ENCODE assay signal across 28 cellular contexts in the genomic region with DNA sequence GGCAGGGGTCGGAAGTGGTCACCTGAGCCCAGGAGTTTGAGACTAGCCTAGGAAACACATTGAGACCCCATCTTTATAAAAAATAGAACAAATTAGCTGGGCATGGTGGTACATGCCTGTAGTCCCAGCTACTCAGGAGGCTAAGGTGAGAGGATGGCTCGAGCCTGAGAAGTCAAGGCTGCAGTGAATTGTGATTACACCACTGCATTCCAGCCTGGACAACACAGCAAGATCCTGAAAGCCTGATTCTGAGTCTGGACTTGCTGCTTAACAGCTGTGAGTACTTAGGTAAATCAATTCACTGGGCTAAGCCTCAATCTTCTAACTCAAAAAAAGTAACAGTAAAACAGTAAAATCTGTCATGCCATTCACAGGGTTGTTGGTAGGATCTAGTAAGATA. TPM values are rescaled to one million over a fixed set of nuclear protein-coding genes. Genes with fewer than 3 reads are reported as not detected.
"Had no signal": no experiment of that assay in that cellular context is flagged by ENCODE, and none has a peak within 500 bp of the region (broad histone marks: within the 10 kb centered on the region; RNA-seq: fewer than 3 reads in every experiment).

No MANE protein-coding gene starts in this region.

- H3K4me3 ChIP-seq: PC-9 had no signal

- H3K4me2 ChIP-seq: PC-9 had no signal

- DNase-seq: activated CD4-positive, alpha-beta memory T cell treated with anti-CD3 and anti-CD28 coated beads for 36 hours; activated CD4-positive, alpha-beta T cell treated with anti-CD3 and anti-CD28 coated beads for 4 hours; activated CD4-positive, alpha-beta T cell treated with anti-CD3 and anti-CD28 coated beads, Interleukin-2, amount 50 U/mL, for 1 hour; activated CD8-positive, alpha-beta memory T cell treated with anti-CD3 and anti-CD28 coated beads, Interleukin-2, amount 50 U/mL, for 4 hours; activated gamma-delta T cell treated with Interleukin-2 at 50 U/mL for 16 hours; activated naive CD4-positive, alpha-beta T cell treated with anti-CD3 and anti-CD28 coated beads, Interleukin-2, amount 10 ng/mL, durations not matched to agents 7 days and 5 days; activated naive CD8-positive, alpha-beta T cell treated with anti-CD3 and anti-CD28 coated beads, Interleukin-2, amount 50 U/mL, for 24 hours; activated T-cell treated with anti-CD3 and anti-CD28 coated beads for 4 hours; activated T-cell treated with anti-CD3 and anti-CD28 coated beads, Interleukin-2, amount 50 U/mL, for 4 hours; anterior cingulate cortex; caudate nucleus; NCI-H1092 treated with DMSO at 0.1 percent for 48 hours; NCI-H146; NCI-H2107; NCI-H2171; NCI-H510A; NCI-H526; NCI-H748 treated with DMSO at 0.1 percent for 48 hours; PC-9; SW 1271 had no signal

- FAIRE-seq: bronchial epithelial cell, RCC 7860 had no signal

- H3K27ac ChIP-seq: PC-9, RWPE1 had no signal

- ATAC-seq: activated CD4-positive, CD25-positive, alpha-beta regulatory T cell treated with anti-CD3 and anti-CD28 coated beads, Interleukin-2, amount 50 U/mL, for 24 hours; activated naive CD8-positive, alpha-beta T cell treated with anti-CD3 and anti-CD28 coated beads, Interleukin-2, amount 50 U/mL, for 24 hours; activated T-cell treated with anti-CD3 and anti-CD28 coated beads, Interleukin-2, amount 50 U/mL, for 4 hours; Right ventricle myocardium inferior; WTC11 had no signal

- H2AFZ ChIP-seq: PC-9 had no signal

RNA-seq across cellular contexts. Expression of gene COL8A2, which starts 19.4 kb away (rescaled TPM):
- total RNA-seq: activated CD4-positive, alpha-beta memory T cell treated with anti-CD3 and anti-CD28 coated beads for 36 hours; OCI-LY7; T-helper 1 cell treated with Interleukin-12 subunit alpha and Interleukin-12 subunit beta and Interleukin-4 antibody, amounts not matched to agents 30 ng/mL and 1 ng/mL, for 36 hours had no signal
